Comparison of ENCODE assay signal across 9 cellular contexts in the genomic region with DNA sequence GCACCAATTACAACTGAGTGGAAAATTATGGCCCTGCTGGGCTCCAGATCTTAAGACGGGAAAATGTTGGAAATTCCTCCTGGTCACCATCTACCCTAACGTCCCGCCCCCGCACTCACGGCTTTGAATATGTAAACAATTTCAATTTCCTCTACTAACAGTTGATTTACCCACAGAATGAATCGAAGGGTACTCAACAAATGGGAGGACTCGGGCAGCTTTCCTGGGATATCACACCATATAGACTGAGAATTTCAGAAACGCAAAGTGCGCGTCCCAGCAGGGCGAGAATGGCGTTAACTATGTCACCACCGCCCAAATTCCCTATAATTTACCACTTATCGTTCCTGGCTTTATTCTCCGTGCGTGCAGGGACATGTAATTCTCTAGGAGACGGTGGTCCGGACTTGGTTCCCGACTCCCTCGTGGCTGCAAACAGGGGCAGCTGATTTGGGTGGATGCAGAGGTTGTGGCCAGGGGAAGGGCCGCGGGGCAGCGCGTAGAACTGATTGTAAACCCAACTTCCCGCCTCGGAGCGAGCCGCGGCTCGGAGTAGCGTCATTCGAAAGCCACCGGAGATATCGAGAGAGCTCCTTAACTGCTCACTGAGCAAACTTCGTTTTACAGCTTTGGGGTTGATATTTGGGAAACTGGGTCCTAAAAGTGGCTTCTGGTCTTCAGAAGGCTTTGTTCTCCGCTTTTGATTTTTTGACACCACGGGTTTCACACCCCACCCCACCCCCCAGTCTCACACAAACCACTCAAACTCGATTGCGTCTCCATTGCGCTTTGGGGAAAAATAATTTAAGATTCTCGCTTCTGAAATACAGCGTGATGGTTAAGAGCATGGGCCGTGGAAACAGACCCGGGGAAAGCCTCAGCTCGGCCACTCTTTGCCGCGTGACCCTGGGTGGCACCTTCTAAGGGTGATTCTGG. TPM values are rescaled to one million over a fixed set of nuclear protein-coding genes. Genes with fewer than 3 reads are reported as not detected.
DNase-seq lines count a peak whose midpoint lies in the region; ATAC-seq, FAIRE-seq and TF ChIP-seq lines count a peak whose summit lies in the region.
"Had no signal": no experiment of that assay in that cellular context is flagged by ENCODE, and none has a peak within 500 bp of the region (broad histone marks: within the 10 kb centered on the region; RNA-seq: fewer than 3 reads in every experiment).

No MANE protein-coding gene starts in this region.

- H3K36me3 Mint-ChIP-seq in memory B cell = peaks cover 3% of the 10 kb centered on the region
- H3K36me3 Mint-ChIP-seq: natural killer cell had no signal

- BruUV-seq in K562 (replicated peaks; lab: Mats Ljungman, UMichigan) = no TSS peak

- H3K79me2 ChIP-seq in K562 (ENCODE audit: control insufficient read depth, insufficient read depth, low read length) = no peaks in the 10 kb centered on the region

- H3K27ac Mint-ChIP-seq in memory B cell = peak overlapping the region; percentile 40
- H3K27ac Mint-ChIP-seq: natural killer cell had no signal

- in situ Hi-C loops in K562 (cut with MboI) = no loop called here

- H3K4me1 ChIP-seq in HUES48 (ENCODE audit: control insufficient read depth, insufficient read depth, low read length) = peaks cover 2% of the 10 kb centered on the region; the same call in 1 of the 2 replicates
- peaks cover 7 to 9% of the 10 kb centered on the region in 2 experiments for H3K4me1 ChIP-seq in K562 (replicated peaks in 1 of 2; ENCODE audit: control insufficient read depth in 2 of 2, insufficient read depth in 2 of 2, low read length in 2 of 2)

- no peaks in the 10 kb centered on the region for H3K36me3 ChIP-seq in HUES48 (ENCODE audit: control insufficient read depth, insufficient read depth, low read length)
- H3K36me3 ChIP-seq in K562 (ENCODE audit: control insufficient read depth, insufficient read depth, low read length) = no peaks in the 10 kb centered on the region

- H3K9ac ChIP-seq in HUES48 (ENCODE audit: low read depth, low read length) (peak overlapping the region; percentile 19; the same call in 1 of the 2 replicates), K562 (ENCODE audit: insufficient read depth in 1 of 2, low read depth in 2 of 2, low read length in 2 of 2) (no peak overlapping the region)

- no peak for TF ChIP-seq CTCF in K562 (IDR thresholded peaks at IDR 0.05 in 2 of 3, conservative IDR thresholded peaks at IDR 0.05 in 1 of 3; ENCODE audit: insufficient read depth in 2 of 3, low read depth in 1 of 3, low read length in 3 of 3)

- ATAC-seq in K562 (no peak), memory B cell (ENCODE audit: low read depth) (no peak), HG02973 (IDR thresholded peaks at IDR 0.05; ENCODE audit: unreplicated experiment) (no peak)

- DNase-seq in Daoy (ENCODE audit: low read depth) (peak; percentile 78), K562 (ENCODE audit: extremely low read depth in 1 of 4, low spot score in 3 of 4) (no peak), memory B cell (ENCODE audit: low spot score in 2 of 2) (peak in 1 of 2 donors; percentile 27), dedifferentiated amniotic fluid mesenchymal stem cell (ENCODE audit: extremely low spot score) (no peak), activated gamma-delta T cell (lab: John Stamatoyannopoulos, UW) (no peak), posterior vena cava (ENCODE audit: low spot score) (no peak)
- DNase-seq: natural killer cell had no signal

- POLR2A ChIA-PET in K562 (lab: Yijun Ruan, JAX) = interaction anchor here (0.5 kb wide), 1 partner anchor 8 kb away, joined by 3 read pairs; no protein-coding TSS in a partner anchor

- TF ChIP-seq POLR2A in K562 (conservative IDR thresholded peaks at IDR 0.05) = no peak

- CTCF ChIA-PET in K562 (lab: Yijun Ruan, JAX; ENCODE audit: low intra/inter-chr PET ratio) = no interaction called here

- peaks cover 87% of the 10 kb centered on the region for H3K27me3 ChIP-seq in HUES48 (ENCODE audit: control insufficient read depth, insufficient read depth, low read length)
- no peaks in the 10 kb centered on the region for H3K27me3 ChIP-seq in K562 (ENCODE audit: control insufficient read depth in 2 of 2, insufficient read depth in 2 of 2, low read length in 2 of 2)

- H3K27ac ChIP-seq in HUES48 (ENCODE audit: low read depth, low read length) (no peak overlapping the region), K562 (ENCODE audit: extremely low read depth, low read depth, low read length) (no peak overlapping the region)

- no peaks in the 10 kb centered on the region for H4K20me1 ChIP-seq in K562 (replicated peaks; ENCODE audit: control insufficient read depth, insufficient read depth, low read length)

- H3K27me3 Mint-ChIP-seq in memory B cell = peaks cover 38% of the 10 kb centered on the region

- 86% methylated on average over 46 of the region's 47 CpGs for WGBS in K562 (ENCODE audit: insufficient coverage, low coverage, missing lambda C conversion rate)

- no peak overlapping the region for H2AFZ ChIP-seq in K562 (ENCODE audit: low read depth, low read length)

- H3K4me2 ChIP-seq in K562 (ENCODE audit: insufficient read depth, low read length) = no peak overlapping the region

- FAIRE-seq in K562 (lab: Jason Lieb, UNC) = no peak

- H3K9me3 Mint-ChIP-seq in memory B cell = peaks cover 6% of the 10 kb centered on the region

- peaks cover 11% of the 10 kb centered on the region for H3K4me1 Mint-ChIP-seq in memory B cell

- no peaks in the 10 kb centered on the region for H3K9me1 ChIP-seq in K562 (ENCODE audit: control insufficient read depth, insufficient read depth, low read length)

- H3K4me3 Mint-ChIP-seq in memory B cell = peak overlapping the region; percentile 32
- H3K4me3 Mint-ChIP-seq: natural killer cell had no signal

- H3K9me3 ChIP-seq in HUES48 (ENCODE audit: control insufficient read depth, insufficient read depth, low read length) (no peaks in the 10 kb centered on the region), K562 (replicated peaks; ENCODE audit: control insufficient read depth, insufficient read depth, low read depth, low read length) (peaks cover 5% of the 10 kb centered on the region; the same call in 1 of the 2 replicates)

- H3K4me3 ChIP-seq in HUES48 (ENCODE audit: low read depth, low read length) (peak overlapping the region; percentile 67), K562 (no peak overlapping the region)

- intact Hi-C loops in K562 (cut with micrococcal nuclease) (no loop called here), posterior vena cava (cut with DNase I) (no loop called here)

- TF ChIP-seq RAD21 in K562 (CRISPR knock-in tag; conservative IDR thresholded peaks at IDR 0.05 in 1 of 2, IDR thresholded peaks at IDR 0.05 in 1 of 2) = no peak

- no peak for TF ChIP-seq EP300 in K562 (IDR thresholded peaks at IDR 0.05; ENCODE audit: low read length)

RNA-seq across cellular contexts. Expression of a gene that starts 17.6 kb away (rescaled TPM):
- 17.8 and 21.7 TPM in 2 replicates for total RNA-seq in Daoy (2014; rRNA removed; shearing (Covaris generic))
- 65.9 and 101 TPM in 2 replicates for total RNA-seq in K562 (2011; cell fraction: chromatin; rRNA removed; ENCODE audit: low replicate concordance)
- 43.7 and 45.8 TPM in 2 replicates for total RNA-seq in K562 (2011; cell fraction: nucleolus; rRNA removed)
- total RNA-seq in K562 (2011; cell fraction: nucleoplasm; rRNA removed) = 68.6 and 101 TPM in 2 replicates
- total RNA-seq in K562 (2014; rRNA removed) = 18.4 and 19.0 TPM in 2 replicates
- total RNA-seq in K562 (2014; rRNA removed; fragmentation: Illumina TruSeq; extraction: Trizol) = 31.4 and 37.4 TPM in 2 replicates
- 26.0 and 28.7 TPM in 2 replicates for total RNA-seq in K562 (2015; rRNA removed; fragmentation: Illumina TruSeq; extraction: Trizol)
- 19.0 and 22.3 TPM in 2 replicates for total RNA-seq in K562 (2021)
- polyA plus RNA-seq in K562 (2011; rRNA removed) = 48.9 and 59.9 TPM in 2 replicates
- polyA plus RNA-seq in K562 (2011; cell fraction: cytosol; rRNA removed) = 16.3 and 40.6 TPM in 2 replicates
- polyA plus RNA-seq in K562 (2011; cell fraction: nucleus; rRNA removed) = 55.3 and 65.2 TPM in 2 replicates
- polyA plus RNA-seq in K562 (2012) = 15.5 and 25.6 TPM in 2 replicates
- 31.8 and 32.5 TPM in 2 replicates for polyA plus RNA-seq in K562 (2014; fragmentation: Illumina TruSeq; extraction: Trizol)
- 10 to 100 TPM; 18.8 to 20.0 TPM for polyA plus RNA-seq in K562 (2014; fragmentation: Nextera tagmentation; extraction: Ambion mirVana)
- polyA plus RNA-seq in K562 (2014; rRNA removed) = 30.4 and 35.2 TPM in 2 replicates
- 49.6 and 64.4 TPM in 2 replicates for polyA minus RNA-seq in K562 (2011; rRNA and poly(A)+ RNA removed)
- 10.6 and 10.9 TPM in 2 replicates for polyA minus RNA-seq in K562 (2011; cell fraction: cytosol; rRNA and poly(A)+ RNA removed)
- polyA minus RNA-seq in K562 (2011; cell fraction: nucleus; rRNA and poly(A)+ RNA removed) = 28.3 and 55.3 TPM in 2 replicates
- total RNA-seq in posterior vena cava = 10 to 100 TPM in 1 of 2 donors, 1 to 10 TPM in 1; 9.2 to 10.4 TPM

RNA-seq across cellular contexts. Expression of a gene that starts 44.6 kb away (rescaled TPM):
- total RNA-seq in Daoy (2014; rRNA removed; shearing (Covaris generic)) = 2.9 and 4.5 TPM in 2 replicates
- total RNA-seq in K562 (2011; cell fraction: chromatin; rRNA removed; ENCODE audit: low replicate concordance) = 4.0 and 6.2 TPM in 2 replicates
- 4.7 and 5.1 TPM in 2 replicates for total RNA-seq in K562 (2011; cell fraction: nucleolus; rRNA removed)
- 3.3 and 4.5 TPM in 2 replicates for total RNA-seq in K562 (2011; cell fraction: nucleoplasm; rRNA removed)
- total RNA-seq in K562 (2014; rRNA removed) (3.8 and 4.7 TPM in 2 replicates), K562 (2014; rRNA removed; fragmentation: Illumina TruSeq; extraction: Trizol) (5.0 and 5.9 TPM in 2 replicates), K562 (2015; rRNA removed; fragmentation: Illumina TruSeq; extraction: Trizol) (5.3 and 6.4 TPM in 2 replicates), K562 (2021) (4.2 and 5.1 TPM in 2 replicates), posterior vena cava (1 to 10 TPM; 3.1 to 5.6 TPM)
- polyA plus RNA-seq in K562 (2011; rRNA removed) (4.6 and 5.3 TPM in 2 replicates), K562 (2014; fragmentation: Illumina TruSeq; extraction: Trizol) (4.9 and 5.0 TPM in 2 replicates), K562 (2014; fragmentation: Nextera tagmentation; extraction: Ambion mirVana) (1 to 10 TPM; 1.2 to 1.6 TPM), K562 (2014; rRNA removed) (4.1 and 4.7 TPM in 2 replicates)
- polyA plus RNA-seq in K562 (2011; cell fraction: cytosol; rRNA removed) = 1.4 and 2.2 TPM in 2 replicates
- polyA plus RNA-seq in K562 (2011; cell fraction: nucleus; rRNA removed) = 4.4 and 4.9 TPM in 2 replicates
- 3.3 and 3.6 TPM in 2 replicates for polyA plus RNA-seq in K562 (2012)
- 5.1 and 8.8 TPM in 2 replicates for polyA minus RNA-seq in K562 (2011; rRNA and poly(A)+ RNA removed)
- 2.2 and 2.8 TPM in 2 replicates for polyA minus RNA-seq in K562 (2011; cell fraction: cytosol; rRNA and poly(A)+ RNA removed)
- polyA minus RNA-seq in K562 (2011; cell fraction: nucleus; rRNA and poly(A)+ RNA removed) = 3.0 and 4.8 TPM in 2 replicates

RNA-seq across cellular contexts. Expression of a gene that starts 51.6 kb away (rescaled TPM):
- not detected in 2 replicates for total RNA-seq in Daoy (2014; rRNA removed; shearing (Covaris generic))
- total RNA-seq in K562 (2011; cell fraction: chromatin; rRNA removed; ENCODE audit: low replicate concordance) = not detected in 2 replicates
- total RNA-seq in K562 (2011; cell fraction: nucleolus; rRNA removed) = not detected in 2 replicates
- total RNA-seq in K562 (2011; cell fraction: nucleoplasm; rRNA removed) = not detected in 2 replicates
- total RNA-seq in K562 (2014; rRNA removed) (not detected in 2 replicates), K562 (2014; rRNA removed; fragmentation: Illumina TruSeq; extraction: Trizol) (not detected in 2 replicates), K562 (2015; rRNA removed; fragmentation: Illumina TruSeq; extraction: Trizol) (not detected in 2 replicates), K562 (2021) (not detected in 2 replicates), posterior vena cava (1 to 10 TPM; 2.7 to 2.8 TPM)
- polyA plus RNA-seq in K562 (2011; rRNA removed) (not detected in 2 replicates), K562 (2014; fragmentation: Illumina TruSeq; extraction: Trizol) (not detected in 2 replicates), K562 (2014; fragmentation: Nextera tagmentation; extraction: Ambion mirVana) (not detected), K562 (2014; rRNA removed) (not detected in 2 replicates)
- not detected in 2 replicates for polyA plus RNA-seq in K562 (2011; cell fraction: cytosol; rRNA removed)
- not detected in 2 replicates for polyA plus RNA-seq in K562 (2011; cell fraction: nucleus; rRNA removed)
- 0.06 TPM in 1 of 2 replicates, not detected in the other for polyA plus RNA-seq in K562 (2012)
- polyA minus RNA-seq in K562 (2011; rRNA and poly(A)+ RNA removed) = not detected in 2 replicates
- not detected in 2 replicates for polyA minus RNA-seq in K562 (2011; cell fraction: cytosol; rRNA and poly(A)+ RNA removed)
- not detected in 2 replicates for polyA minus RNA-seq in K562 (2011; cell fraction: nucleus; rRNA and poly(A)+ RNA removed)

RNA-seq across cellular contexts. Expression of a gene that starts 59.4 kb away (rescaled TPM):
- total RNA-seq in Daoy (2014; rRNA removed; shearing (Covaris generic)) = 14.4 and 18.3 TPM in 2 replicates
- 33.0 and 48.0 TPM in 2 replicates for total RNA-seq in K562 (2011; cell fraction: chromatin; rRNA removed; ENCODE audit: low replicate concordance)
- total RNA-seq in K562 (2011; cell fraction: nucleolus; rRNA removed) = 7.7 and 9.1 TPM in 2 replicates
- total RNA-seq in K562 (2011; cell fraction: nucleoplasm; rRNA removed) = 11.8 and 13.1 TPM in 2 replicates
- 5.4 and 5.9 TPM in 2 replicates for total RNA-seq in K562 (2014; rRNA removed)
- total RNA-seq in K562 (2014; rRNA removed; fragmentation: Illumina TruSeq; extraction: Trizol) = 10.5 and 10.7 TPM in 2 replicates
- total RNA-seq in K562 (2015; rRNA removed; fragmentation: Illumina TruSeq; extraction: Trizol) = 10.7 and 11.0 TPM in 2 replicates
- total RNA-seq in K562 (2021) = 6.1 and 6.9 TPM in 2 replicates
- polyA plus RNA-seq in K562 (2011; rRNA removed) = 14.2 and 14.6 TPM in 2 replicates
- polyA plus RNA-seq in K562 (2011; cell fraction: cytosol; rRNA removed) = 2.7 and 6.0 TPM in 2 replicates
- polyA plus RNA-seq in K562 (2011; cell fraction: nucleus; rRNA removed) = 25.1 and 33.9 TPM in 2 replicates
- 7.0 and 10.4 TPM in 2 replicates for polyA plus RNA-seq in K562 (2012)
- polyA plus RNA-seq in K562 (2014; fragmentation: Illumina TruSeq; extraction: Trizol) = 12.2 and 12.4 TPM in 2 replicates
- 10 to 100 TPM in 1 of 2 experiments, 1 to 10 TPM in 1; 7.3 to 12.8 TPM for polyA plus RNA-seq in K562 (2014; fragmentation: Nextera tagmentation; extraction: Ambion mirVana)
- 6.4 and 8.4 TPM in 2 replicates for polyA plus RNA-seq in K562 (2014; rRNA removed)
- 19.5 and 25.0 TPM in 2 replicates for polyA minus RNA-seq in K562 (2011; rRNA and poly(A)+ RNA removed)
- polyA minus RNA-seq in K562 (2011; cell fraction: cytosol; rRNA and poly(A)+ RNA removed) = 2.3 and 3.2 TPM in 2 replicates
- 7.3 and 16.6 TPM in 2 replicates for polyA minus RNA-seq in K562 (2011; cell fraction: nucleus; rRNA and poly(A)+ RNA removed)
- 10 to 100 TPM; 15.8 to 18.8 TPM for total RNA-seq in posterior vena cava
